In genomic region chr15:46442196-46442595, GRCh38 we compare ENCODE assay signal across 14 cellular contexts.
A peak's percentile ranks its signal among the peaks of the same experiment; 100 is the strongest.
DNase-seq lines count a peak whose midpoint lies in the region; ATAC-seq, FAIRE-seq and TF ChIP-seq lines count a peak whose summit lies in the region.
"Had no signal": no experiment of that assay in that cellular context is flagged by ENCODE, and none has a peak within 500 bp of the region (broad histone marks: within the 10 kb centered on the region; RNA-seq: fewer than 3 reads in every experiment).

No MANE protein-coding gene starts in this region.

- H3K9me3 ChIP-seq in smooth muscle cell (replicated peaks; ENCODE audit: low read depth) (no peaks in the 10 kb centered on the region), vagina (no peaks in the 10 kb centered on the region), body of pancreas (no peaks in the 10 kb centered on the region)

- WGBS in smooth muscle cell (ENCODE audit: low lambda C conversion rate) = 2% methylated on average over 5 of the region's 5 CpGs
- WGBS in body of pancreas, 2 donors = 79 to 80% methylated on average over 5 of the region's 5 CpGs

- H3K36me3 ChIP-seq in smooth muscle cell (ENCODE audit: low read depth) (no peaks in the 10 kb centered on the region), vagina (no peaks in the 10 kb centered on the region), body of pancreas (replicated peaks in 1 of 2; ENCODE audit: insufficient read depth in 1 of 2, low read depth in 2 of 2) (no peaks in the 10 kb centered on the region)

- H3F3A ChIP-seq in smooth muscle cell (ENCODE audit: low read depth) = peaks cover 13% of the 10 kb centered on the region

- ATAC-seq in body of pancreas = no peak
- ATAC-seq in HG03432 (IDR thresholded peaks at IDR 0.05; ENCODE audit: unreplicated experiment) = no peak

- H3K4me1 ChIP-seq in smooth muscle cell (ENCODE audit: low read depth) = peaks cover 10% of the 10 kb centered on the region
- H3K4me1 ChIP-seq in vagina = no peaks in the 10 kb centered on the region
- H3K4me1 ChIP-seq in body of pancreas = no peaks in the 10 kb centered on the region

- no peaks in the 10 kb centered on the region for H4K20me1 ChIP-seq in smooth muscle cell (ENCODE audit: low read depth)

- peak; percentile 99 for FAIRE-seq in RCC 7860 (lab: Jason Lieb, UNC)
- FAIRE-seq: frontal cortex had no signal

- H3K4me2 ChIP-seq in smooth muscle cell = peak overlapping the region; percentile 62

- H3K27me3 ChIP-seq in smooth muscle cell (ENCODE audit: low read depth) (no peaks in the 10 kb centered on the region), vagina (no peaks in the 10 kb centered on the region), body of pancreas (no peaks in the 10 kb centered on the region)

- H3K9ac ChIP-seq in smooth muscle cell (ENCODE audit: low read depth) = peak overlapping the region; percentile 37

- TF ChIP-seq POLR2A in vagina (IDR thresholded peaks at IDR 0.05) (no peak), body of pancreas (IDR thresholded peaks at IDR 0.05) (no peak)

- no peak for TF ChIP-seq CTCF in fibroblast of pulmonary artery (IDR thresholded peaks at IDR 0.05; ENCODE audit: low read length, missing control alignments)
- TF ChIP-seq CTCF in smooth muscle cell (IDR thresholded peaks at IDR 0.05; ENCODE audit: borderline replicate concordance, insufficient read depth, poor library complexity, severe bottlenecking) = no peak
- TF ChIP-seq CTCF in vagina (IDR thresholded peaks at IDR 0.05) = no peak
- no peak for TF ChIP-seq CTCF in body of pancreas (IDR thresholded peaks at IDR 0.05)

- DNase-seq in GM04503 (ENCODE audit: low read depth) (peak; percentile 51), RCC 7860 (ENCODE audit: low spot score) (peak; percentile 99), fibroblast of pulmonary artery (ENCODE audit: low read depth) (peak; percentile 16), smooth muscle cell (lab: John Stamatoyannopoulos, UW; ENCODE audit: unreplicated experiment) (no peak), vagina (ENCODE audit: extremely low spot score in 2 of 2) (no peak), body of pancreas (no peak)
- DNase-seq: activated CD4-positive, alpha-beta memory T cell treated with anti-CD3 and anti-CD28 coated beads for 36 hours; activated T-cell treated with anti-CD3 and anti-CD28 coated beads, Interleukin-2, amount 50 U/mL, for 48 hours; CD4-positive, CD25-positive, alpha-beta regulatory T cell; effector CD8-positive, alpha-beta T cell; NCI-H1092 treated with DMSO at 0.1 percent for 48 hours; NCI-H446 had no signal

- H3K4me3 ChIP-seq in fibroblast of pulmonary artery (replicated peaks; ENCODE audit: low read depth, low read length) = no peak overlapping the region
- H3K4me3 ChIP-seq in smooth muscle cell = no peak overlapping the region
- no peak overlapping the region for H3K4me3 ChIP-seq in vagina
- H3K4me3 ChIP-seq in body of pancreas = no peak overlapping the region

- intact Hi-C loops in vagina (cut with DNase I) = no loop called here
- intact Hi-C loops in body of pancreas (cut with DNase I) = no loop called here

- H3K79me2 ChIP-seq in smooth muscle cell (ENCODE audit: low read depth) = no peaks in the 10 kb centered on the region

- no peak overlapping the region for H2AFZ ChIP-seq in smooth muscle cell (ENCODE audit: low read depth)

- H3K27ac ChIP-seq in smooth muscle cell (ENCODE audit: low read depth) = peak overlapping the region; percentile 81
- H3K27ac ChIP-seq in vagina = no peak overlapping the region
- H3K27ac ChIP-seq in body of pancreas = no peak overlapping the region

Comparison
In these comparisons a context has a peak if more than half of its experiments do, and no peak if none do; other contexts are left out.
1. DNase-seq: peak in GM04503 (single experiment), RCC 7860 (single experiment) and fibroblast of pulmonary artery (single experiment); none in smooth muscle cell (single experiment), vagina (0 of 2) and body of pancreas (0 of 4).